1 cellular context compared by ENCODE assay signal in the genomic region with DNA sequence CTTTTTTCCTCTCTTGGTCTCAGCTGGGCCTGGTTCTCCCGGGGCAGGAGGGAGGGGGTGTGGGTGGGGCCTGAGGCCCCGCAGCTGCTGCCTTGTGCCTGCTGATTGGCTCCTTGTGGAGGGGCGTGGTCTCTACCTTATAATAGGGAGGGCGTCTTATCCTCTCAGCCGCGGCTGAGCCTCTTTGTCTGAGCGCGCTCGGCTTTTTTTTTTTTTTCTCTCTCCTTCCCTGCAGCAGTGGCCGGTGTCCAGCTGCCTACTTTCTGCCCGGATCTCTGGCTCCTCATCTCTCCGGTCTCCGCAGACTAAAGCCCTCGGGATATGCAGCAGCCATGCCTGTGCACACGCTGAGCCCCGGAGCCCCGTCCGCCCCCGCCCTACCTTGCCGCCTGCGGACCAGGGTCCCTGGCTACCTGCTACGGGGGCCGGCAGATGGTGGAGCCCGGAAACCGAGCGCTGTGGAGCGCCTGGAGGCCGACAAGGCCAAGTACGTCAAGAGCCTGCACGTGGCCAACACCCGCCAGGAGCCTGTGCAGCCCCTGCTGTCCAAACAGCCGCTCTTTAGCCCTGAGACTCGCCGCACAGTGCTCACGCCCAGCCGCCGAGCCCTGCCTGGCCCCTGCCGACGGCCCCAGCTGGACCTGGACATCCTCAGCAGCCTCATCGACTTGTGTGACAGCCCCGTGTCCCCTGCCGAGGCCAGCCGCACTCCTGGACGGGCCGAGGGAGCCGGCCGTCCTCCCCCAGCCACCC.
TF ChIP-seq lines count a peak whose summit lies in the region.

No MANE protein-coding gene starts in this region.

TF ChIP-seq in SK-N-SH treated with all-trans-retinoic acid at 6 μM for 48 hours, 23 proteins besides CTCF, POLR2A, EP300 and RAD21 (continued from another document):
- no peak for TF ChIP-seq RARB (CRISPR knock-in tag; IDR thresholded peaks at IDR 0.05)
- TF ChIP-seq TOX (CRISPR knock-in tag; IDR thresholded peaks at IDR 0.05; ENCODE audit: borderline replicate concordance): no peak
- no peak for TF ChIP-seq ZFP3 (CRISPR knock-in tag; IDR thresholded peaks at IDR 0.05)
TF ChIP-seq in SK-N-SH treated with all-trans-retinoic acid at 6 μM for 48 hours: peak in this region for 0.
